Comparison of ENCODE assay signal across 26 cellular contexts in the genomic region with DNA sequence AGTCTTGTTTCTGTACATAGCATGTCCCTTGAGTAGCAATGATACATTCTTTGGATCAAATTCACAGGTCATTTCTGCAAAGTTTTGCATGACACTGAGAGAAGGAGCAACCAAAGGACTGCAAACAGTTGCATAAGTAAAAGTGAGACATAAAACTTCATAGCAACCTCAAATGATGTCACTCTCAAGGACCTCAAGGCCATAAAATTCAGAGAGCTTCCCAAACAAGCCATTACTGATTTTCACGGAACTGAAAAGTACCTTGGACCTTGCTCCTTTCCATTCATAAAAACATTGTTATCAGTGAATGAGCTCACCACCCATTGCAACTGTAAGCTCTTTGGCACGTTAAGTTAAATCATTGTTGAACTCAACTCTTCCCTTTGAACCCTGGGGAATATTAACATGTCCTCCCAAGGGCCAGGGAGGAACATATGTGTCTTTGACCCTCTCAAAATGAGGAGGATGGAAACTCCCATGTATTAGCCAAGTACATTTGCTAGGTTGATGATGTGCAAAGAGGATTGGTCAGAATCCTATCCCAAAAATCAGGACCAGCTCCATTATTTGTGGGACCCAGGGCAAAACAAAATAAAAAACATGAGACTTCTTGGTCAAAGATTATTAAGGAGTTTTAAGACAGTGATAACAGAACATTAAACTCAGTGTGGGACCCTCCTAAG.
A peak's percentile ranks its signal among the peaks of the same experiment; 100 is the strongest.
DNase-seq lines count a peak whose midpoint lies in the region; ATAC-seq, FAIRE-seq and TF ChIP-seq lines count a peak whose summit lies in the region.
"Had no signal": no experiment of that assay in that cellular context is flagged by ENCODE, and none has a peak within 500 bp of the region (broad histone marks: within the 10 kb centered on the region; RNA-seq: fewer than 3 reads in every experiment).

No MANE protein-coding gene starts in this region.

- no peak overlapping the region for H3K18ac ChIP-seq in IMR-90 (ENCODE audit: low read depth, low read length)

- no peak overlapping the region for H3K23ac ChIP-seq in IMR-90 (ENCODE audit: low read depth, low read length)

- no TSS peak for BruUV-seq in IMR-90 (replicated peaks; lab: Mats Ljungman, UMichigan)

- no peak overlapping the region for H2BK20ac ChIP-seq in IMR-90 (ENCODE audit: low read depth, low read length)

- POLR2A ChIA-PET in A549 (lab: Yijun Ruan, JAX) (no interaction called here), IMR-90 (lab: Charles Lee; ENCODE audit: unreplicated experiment) (no interaction called here)
- POLR2A ChIA-PET in activated CD8-positive, alpha-beta T cell treated with anti-CD3 and anti-CD28 coated beads for 36 hours (lab: Charles Lee), result no interaction called here

- TF ChIP-seq EP300 in A549 (IDR thresholded peaks at IDR 0.05), result no peak

- H3K4me1 Mint-ChIP-seq in activated CD8-positive, alpha-beta T cell treated with anti-CD3 and anti-CD28 coated beads for 36 hours (ENCODE audit: low read depth), result no peaks in the 10 kb centered on the region

- in situ Hi-C loops in IMR-90 (cut with MboI; ENCODE audit: low sequenced_read_pairs), result no loop called here
- in situ Hi-C loops in GM13976 (cut with MboI; ENCODE audit: low sequenced_read_pairs, unreplicated experiment), result no loop called here

- H4K5ac ChIP-seq in IMR-90 (ENCODE audit: low read depth, low read length), result no peak overlapping the region

- intact Hi-C loops in IMR-90 (cut with micrococcal nuclease), result no loop called here
- intact Hi-C loops in activated CD8-positive, alpha-beta T cell treated with anti-CD3 and anti-CD28 coated beads for 36 hours (cut with micrococcal nuclease), result no loop called here
- intact Hi-C loops in esophagus squamous epithelium (cut with DNase I), result no loop called here

- no peak overlapping the region for H2AK5ac ChIP-seq in IMR-90 (ENCODE audit: low read depth, low read length)

- DNase-seq in A549 (ENCODE audit: low read depth in 1 of 2, low spot score in 1 of 2), result peak in 1 of 2 experiments; percentile 51
- peak; percentile 16 for DNase-seq in IMR-90
- peak; percentile 22 for DNase-seq in fibroblast of the aortic adventitia (ENCODE audit: low read depth)
- no peak for DNase-seq in GM13976 (ENCODE audit: low spot score)
- no peak for DNase-seq in activated CD8-positive, alpha-beta T cell treated with anti-CD3 and anti-CD28 coated beads for 36 hours
- no peak for DNase-seq in esophagus squamous epithelium (lab: John Stamatoyannopoulos, UW)
- DNase-seq: activated CD8-positive, alpha-beta T cell treated with anti-CD3 and anti-CD28 coated beads, Interleukin-2, amount 10 ng/mL, durations not matched to agents 7 days and 5 days; activated T-cell treated with anti-CD3 and anti-CD28 coated beads, Interleukin-2, amount 50 U/mL, for 1 hour; adrenal gland; cortex of kidney; HCEC 1CT; heart right ventricle; KG1; MV-4-11; NCI-H1694 treated with DMSO at 0.1 percent for 48 hours; NCI-H2171 treated with DMSO at 0.1 percent for 48 hours; stimulated activated CD4-positive, alpha-beta T cell treated with anti-CD3 and anti-CD28 coated beads, Interleukin-2, amount 100 ng/mL, for 48 hours; stimulated activated naive CD4-positive, alpha-beta T cell treated with Interleukin-2 at 50 U/mL for 16 hours had no signal

- no peak overlapping the region for H2AK9ac ChIP-seq in IMR-90 (replicated peaks; ENCODE audit: low read depth, low read length, poor library complexity)

- peak overlapping the region; percentile 21 for H3K4me2 ChIP-seq in A549
- H3K4me2 ChIP-seq in IMR-90 (ENCODE audit: low read depth, low read length), result no peak overlapping the region
- H3K4me2 ChIP-seq: neural progenitor cell had no signal

- H3K4ac ChIP-seq in IMR-90 (ENCODE audit: low read depth, low read length), result no peak overlapping the region

- H2BK5ac ChIP-seq in IMR-90 (ENCODE audit: low read depth, low read length, poor library complexity, severe bottlenecking), result no peak overlapping the region

- no peak for FAIRE-seq in A549 (lab: Jason Lieb, UNC)
- FAIRE-seq: endometrium, GM18507 had no signal

- H2AFZ ChIP-seq in IMR-90 (replicated peaks; ENCODE audit: low read length, poor library complexity), result no peak overlapping the region

- H3K9ac ChIP-seq in IMR-90 (ENCODE audit: low read depth, low read length) (no peak overlapping the region), mucosa of rectum (ENCODE audit: low read depth in 1 of 2, low read length in 2 of 2) (no peak overlapping the region)
- H3K9ac ChIP-seq: neural progenitor cell had no signal

- H3K56ac ChIP-seq in IMR-90 (ENCODE audit: extremely low read depth, insufficient read depth, low read length), result no peak overlapping the region

- CTCF ChIA-PET in A549 (lab: Yijun Ruan, JAX) (interaction anchor here (1.4 kb wide), 2 partner anchors 12 to 14 kb away, joined by 3 to 4 read pairs; no protein-coding TSS in a partner anchor), IMR-90 (lab: Yijun Ruan, JAX) (interaction anchor here (1.2 kb wide), 1 partner anchor 9 kb away, joined by 3 read pairs; no protein-coding TSS in a partner anchor)
- CTCF ChIA-PET in activated CD8-positive, alpha-beta T cell treated with anti-CD3 and anti-CD28 coated beads for 36 hours (lab: Charles Lee), result no interaction called here

- H3K27me3 ChIP-seq in IMR-90 (ENCODE audit: control insufficient read depth, insufficient read depth, low read length), result no peaks in the 10 kb centered on the region; the same call in 1 of the 2 replicates
- no peaks in the 10 kb centered on the region for H3K27me3 ChIP-seq in mucosa of rectum (ENCODE audit: control insufficient read depth in 2 of 2, insufficient read depth in 2 of 2, low read length in 2 of 2)
- H3K27me3 ChIP-seq in esophagus squamous epithelium, result peaks cover 0 to 4% (median 0%) of the 10 kb centered on the region in 4 donors
- H3K27me3 ChIP-seq: adrenal gland, neural progenitor cell had no signal

- H3K4me3 ChIP-seq in A549 (no peak overlapping the region), IMR-90 (ENCODE audit: insufficient read depth, low read depth, low read length) (no peak overlapping the region), fibroblast of the aortic adventitia (ENCODE audit: low read depth, low read length) (no peak overlapping the region), mucosa of rectum (ENCODE audit: low read length in 2 of 2) (no peak overlapping the region), esophagus squamous epithelium (no peak overlapping the region)
- H3K4me3 ChIP-seq: adrenal gland, heart right ventricle, neural progenitor cell, prostate gland, thoracic aorta had no signal

- dilution Hi-C loops in IMR-90 (cut with HindIII; ENCODE audit: low sequenced_read_pairs, unreplicated experiment), result no loop called here

- no peaks in the 10 kb centered on the region for H3K9me3 Mint-ChIP-seq in activated CD8-positive, alpha-beta T cell treated with anti-CD3 and anti-CD28 coated beads for 36 hours
- H3K9me3 Mint-ChIP-seq: neural progenitor cell had no signal

- H3K27ac ChIP-seq in A549 (no peak overlapping the region), IMR-90 (ENCODE audit: insufficient read depth, low read length) (no peak overlapping the region), mucosa of rectum (ENCODE audit: low read depth in 2 of 2, low read length in 2 of 2) (peak overlapping the region; percentile 57 to 58), esophagus squamous epithelium (no peak overlapping the region)
- H3K27ac ChIP-seq: 22Rv1, adrenal gland, heart right ventricle, neural progenitor cell, prostate gland, thoracic aorta had no signal

- H3K9me3 ChIP-seq in A549 (no peaks in the 10 kb centered on the region), IMR-90 (ENCODE audit: control insufficient read depth, insufficient read depth, low read length) (no peaks in the 10 kb centered on the region), mucosa of rectum (ENCODE audit: control insufficient read depth in 2 of 2, low read length in 2 of 2) (no peaks in the 10 kb centered on the region), esophagus squamous epithelium (no peaks in the 10 kb centered on the region)
- H3K9me3 ChIP-seq: adrenal gland, heart right ventricle, prostate gland, thoracic aorta had no signal

- H3K79me1 ChIP-seq in IMR-90 (ENCODE audit: low read depth in 1 of 2, low read length in 2 of 2), result no peaks in the 10 kb centered on the region

- no peaks in the 10 kb centered on the region for H3K36me3 Mint-ChIP-seq in activated CD8-positive, alpha-beta T cell treated with anti-CD3 and anti-CD28 coated beads for 36 hours (ENCODE audit: low read depth)
- H3K36me3 Mint-ChIP-seq: neural progenitor cell had no signal

- H3K36me3 ChIP-seq in IMR-90 (ENCODE audit: control insufficient read depth, insufficient read depth, low read length) (no peaks in the 10 kb centered on the region), mucosa of rectum (ENCODE audit: control insufficient read depth in 2 of 2, insufficient read depth in 2 of 2, low read length in 2 of 2) (no peaks in the 10 kb centered on the region), esophagus squamous epithelium (no peaks in the 10 kb centered on the region)
- H3K36me3 ChIP-seq: adrenal gland, heart right ventricle, neural progenitor cell, prostate gland, thoracic aorta had no signal

- H3K27me3 Mint-ChIP-seq in activated CD8-positive, alpha-beta T cell treated with anti-CD3 and anti-CD28 coated beads for 36 hours, result peaks cover 11% of the 10 kb centered on the region

- TF ChIP-seq RAD21 in A549 (conservative IDR thresholded peaks at IDR 0.05 in 1 of 2, IDR thresholded peaks at IDR 0.05 in 1 of 2), result no peak
- TF ChIP-seq RAD21 in IMR-90 (IDR thresholded peaks at IDR 0.05; ENCODE audit: low read length), result no peak

- H3K4me1 ChIP-seq in A549, result 0 out of 3 replicates have a peak, but pooled peaks cover 5% of the 10 kb centered on the region
- no peaks in the 10 kb centered on the region for H3K4me1 ChIP-seq in IMR-90 (ENCODE audit: control insufficient read depth, insufficient read depth, low read length)
- peaks cover 12 to 24% of the 10 kb centered on the region in 2 donors for H3K4me1 ChIP-seq in mucosa of rectum (ENCODE audit: control insufficient read depth in 2 of 2, insufficient read depth in 2 of 2, low read length in 2 of 2)
- H3K4me1 ChIP-seq in esophagus squamous epithelium, result no peaks in the 10 kb centered on the region
- H3K4me1 ChIP-seq: adrenal gland, heart right ventricle, prostate gland had no signal

- TF ChIP-seq CTCF in A549 (IDR thresholded peaks at IDR 0.05) (no peak), IMR-90 (conservative IDR thresholded peaks at IDR 0.05; ENCODE audit: low read depth, low read length) (no peak), fibroblast of the aortic adventitia (IDR thresholded peaks at IDR 0.05; ENCODE audit: insufficient read depth, low read length) (no peak), GM13976 (IDR thresholded peaks at IDR 0.05; ENCODE audit: borderline replicate concordance, control extremely low read depth, extremely low read depth, insufficient read depth, missing control alignments) (no peak), esophagus squamous epithelium (IDR thresholded peaks at IDR 0.05) (no peak)
- no peak for TF ChIP-seq CTCF in activated CD8-positive, alpha-beta T cell treated with anti-CD3 and anti-CD28 coated beads for 36 hours (IDR thresholded peaks at IDR 0.05)

- H2BK120ac ChIP-seq in IMR-90 (ENCODE audit: low read depth, low read length), result no peak overlapping the region

- no peak overlapping the region for H3K4me3 Mint-ChIP-seq in activated CD8-positive, alpha-beta T cell treated with anti-CD3 and anti-CD28 coated beads for 36 hours
- H3K4me3 Mint-ChIP-seq: activated CD8-positive, alpha-beta T cell treated with anti-CD3 and anti-CD28 coated beads, Interleukin-2, amount 10 ng/mL, durations not matched to agents 7 days and 5 days; neural progenitor cell had no signal

- TF ChIP-seq POLR2A in A549 (IDR thresholded peaks at IDR 0.05; ENCODE audit: low read length) (no peak), IMR-90 (IDR thresholded peaks at IDR 0.05; ENCODE audit: low read depth, low read length) (no peak), esophagus squamous epithelium (IDR thresholded peaks at IDR 0.05) (no peak)

- no peak overlapping the region for H3K14ac ChIP-seq in IMR-90 (replicated peaks; ENCODE audit: low read depth, low read length)

- H4K20me1 ChIP-seq in IMR-90 (ENCODE audit: insufficient read depth, low read length), result no peaks in the 10 kb centered on the region

- H3K27ac Mint-ChIP-seq in activated CD8-positive, alpha-beta T cell treated with anti-CD3 and anti-CD28 coated beads for 36 hours, result no peak overlapping the region
- H3K27ac Mint-ChIP-seq: activated CD8-positive, alpha-beta T cell treated with anti-CD3 and anti-CD28 coated beads, Interleukin-2, amount 10 ng/mL, durations not matched to agents 7 days and 5 days; neural progenitor cell had no signal

- no peak overlapping the region for H4K8ac ChIP-seq in IMR-90 (ENCODE audit: low read depth in 2 of 2, low read length in 2 of 2)

- ATAC-seq in A549 (no peak), IMR-90 (ENCODE audit: low read depth) (no peak; the same call in 1 of the 2 replicates), GM18511 (IDR thresholded peaks at IDR 0.05; ENCODE audit: unreplicated experiment) (no peak)
- ATAC-seq in activated CD8-positive, alpha-beta T cell treated with anti-CD3 and anti-CD28 coated beads for 36 hours, result no peak
- ATAC-seq: activated CD8-positive, alpha-beta T cell treated with anti-CD3 and anti-CD28 coated beads, Interleukin-2, amount 10 ng/mL, durations not matched to agents 7 days and 5 days; heart right ventricle had no signal

- H2BK15ac ChIP-seq in IMR-90 (ENCODE audit: low read depth, low read length), result no peak overlapping the region

- H3K9me1 ChIP-seq in IMR-90 (ENCODE audit: insufficient read depth, low read length), result no peaks in the 10 kb centered on the region

- no peak overlapping the region for H4K91ac ChIP-seq in IMR-90 (ENCODE audit: insufficient read depth, low read depth, low read length)

- WGBS in A549 (ENCODE audit: missing lambda C conversion rate), result 29% methylated on average over 2 of the region's 2 CpGs
- WGBS in IMR-90 (ENCODE audit: extremely low coverage in 2 of 2, insufficient read length in 1 of 2), 2 experiments, result no CpG with 5 or more reads among the region's 2 CpGs
- 76 to 94% methylated on average over 2 of the region's 2 CpGs for WGBS in esophagus squamous epithelium, 2 donors

Comparison
In these comparisons a context has a peak if more than half of its experiments do, and no peak if none do; other contexts are left out.
1. DNase-seq: peak in IMR-90 (single experiment) and fibroblast of the aortic adventitia (single experiment); none in GM13976 (single experiment), activated CD8-positive, alpha-beta T cell treated with anti-CD3 and anti-CD28 coated beads for 36 hours (single experiment) and esophagus squamous epithelium (single experiment).
2. H3K27ac ChIP-seq: peak in mucosa of rectum (2 of 2); none in A549 (0 of 2), IMR-90 (single experiment) and esophagus squamous epithelium (0 of 4).